ENCODE assay signal across 1 cellular context in genomic region chr22:20430101-20430640, GRCh38.
TF ChIP-seq lines count a peak whose summit lies in the region.

No MANE protein-coding gene starts in this region.

TF ChIP-seq in GM12878, 131 proteins besides CTCF, POLR2A, EP300 and RAD21 (continued from another document):
- no peak for TF ChIP-seq BCLAF1 (IDR thresholded peaks at IDR 0.05)
- no peak for TF ChIP-seq ZNF217 (IDR thresholded peaks at IDR 0.05)
- TF ChIP-seq RFX5 (IDR thresholded peaks at IDR 0.05; ENCODE audit: low read depth, low read length) = no peak
- TF ChIP-seq SUZ12 (IDR thresholded peaks at IDR 0.05; ENCODE audit: unreplicated experiment) = no peak
- no peak for TF ChIP-seq MEF2B (IDR thresholded peaks at IDR 0.05; ENCODE audit: partially characterized antibody, poor library complexity, severe bottlenecking)
- TF ChIP-seq SMARCA5 (IDR thresholded peaks at IDR 0.05) = no peak
- TF ChIP-seq FOXM1 (IDR thresholded peaks at IDR 0.05; ENCODE audit: low read depth, low read length) = no peak
- no peak for TF ChIP-seq PKNOX1 (IDR thresholded peaks at IDR 0.05)
- TF ChIP-seq CEBPZ (IDR thresholded peaks at IDR 0.05; ENCODE audit: low read depth, low read length) = no peak
- no peak for TF ChIP-seq ZNF24 (IDR thresholded peaks at IDR 0.05)
- TF ChIP-seq, protein P1, sequence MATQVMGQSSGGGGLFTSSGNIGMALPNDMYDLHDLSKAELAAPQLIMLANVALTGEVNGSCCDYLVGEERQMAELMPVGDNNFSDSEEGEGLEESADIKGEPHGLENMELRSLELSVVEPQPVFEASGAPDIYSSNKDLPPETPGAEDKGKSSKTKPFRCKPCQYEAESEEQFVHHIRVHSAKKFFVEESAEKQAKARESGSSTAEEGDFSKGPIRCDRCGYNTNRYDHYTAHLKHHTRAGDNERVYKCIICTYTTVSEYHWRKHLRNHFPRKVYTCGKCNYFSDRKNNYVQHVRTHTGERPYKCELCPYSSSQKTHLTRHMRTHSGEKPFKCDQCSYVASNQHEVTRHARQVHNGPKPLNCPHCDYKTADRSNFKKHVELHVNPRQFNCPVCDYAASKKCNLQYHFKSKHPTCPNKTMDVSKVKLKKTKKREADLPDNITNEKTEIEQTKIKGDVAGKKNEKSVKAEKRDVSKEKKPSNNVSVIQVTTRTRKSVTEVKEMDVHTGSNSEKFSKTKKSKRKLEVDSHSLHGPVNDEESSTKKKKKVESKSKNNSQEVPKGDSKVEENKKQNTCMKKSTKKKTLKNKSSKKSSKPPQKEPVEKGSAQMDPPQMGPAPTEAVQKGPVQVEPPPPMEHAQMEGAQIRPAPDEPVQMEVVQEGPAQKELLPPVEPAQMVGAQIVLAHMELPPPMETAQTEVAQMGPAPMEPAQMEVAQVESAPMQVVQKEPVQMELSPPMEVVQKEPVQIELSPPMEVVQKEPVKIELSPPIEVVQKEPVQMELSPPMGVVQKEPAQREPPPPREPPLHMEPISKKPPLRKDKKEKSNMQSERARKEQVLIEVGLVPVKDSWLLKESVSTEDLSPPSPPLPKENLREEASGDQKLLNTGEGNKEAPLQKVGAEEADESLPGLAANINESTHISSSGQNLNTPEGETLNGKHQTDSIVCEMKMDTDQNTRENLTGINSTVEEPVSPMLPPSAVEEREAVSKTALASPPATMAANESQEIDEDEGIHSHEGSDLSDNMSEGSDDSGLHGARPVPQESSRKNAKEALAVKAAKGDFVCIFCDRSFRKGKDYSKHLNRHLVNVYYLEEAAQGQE (IDR thresholded peaks at IDR 0.05; ENCODE audit: low read depth, low read length) = no peak
- no peak for TF ChIP-seq TAF1 (IDR thresholded peaks at IDR 0.05; ENCODE audit: borderline replicate concordance, low read depth, low read length)
- no peak for TF ChIP-seq ASH2L (IDR thresholded peaks at IDR 0.05; ENCODE audit: borderline replicate concordance, low read depth)
- TF ChIP-seq MTA2 (IDR thresholded peaks at IDR 0.05; ENCODE audit: low read depth) = no peak
